In genomic region chr1:40810915-40811314, GRCh38 we compare ENCODE assay signal across 33 cellular contexts.
"Had no signal": no experiment of that assay in that cellular context is flagged by ENCODE, and none has a peak within 500 bp of the region (broad histone marks: within the 10 kb centered on the region; RNA-seq: fewer than 3 reads in every experiment).

No MANE protein-coding gene starts in this region.

- H3K9me3 Mint-ChIP-seq: activated CD8-positive, alpha-beta T cell treated with anti-CD3 and anti-CD28 coated beads for 36 hours; activated naive CD4-positive, alpha-beta T cell treated with anti-CD3 and anti-CD28 coated beads for 36 hours; activated T-cell treated with anti-CD3 and anti-CD28 coated beads, Interleukin-2, amount 50 U/mL, for 24 hours had no signal

- H3K27ac Mint-ChIP-seq: activated T-cell treated with anti-CD3 and anti-CD28 coated beads, Interleukin-2, amount 50 U/mL, for 24 hours had no signal

- DNase-seq: activated CD4-positive, alpha-beta T cell treated with anti-CD3 and anti-CD28 coated beads for 1 hour; activated CD4-positive, alpha-beta T cell treated with anti-CD3 and anti-CD28 coated beads for 48 hours; activated CD4-positive, alpha-beta T cell treated with anti-CD3 and anti-CD28 coated beads, Interleukin-2, amount 50 U/mL, for 4 hours; activated CD4-positive, CD25-positive, alpha-beta regulatory T cell; activated CD8-positive, alpha-beta T cell treated with anti-CD3 and anti-CD28 coated beads for 36 hours; activated gamma-delta T cell treated with Interleukin-2 at 50 U/mL for 16 hours; activated naive CD4-positive, alpha-beta T cell treated with anti-CD3 and anti-CD28 coated beads for 36 hours; activated T-cell treated with anti-CD3 and anti-CD28 coated beads, Interleukin-2, amount 50 U/mL, for 24 hours; adrenal gland; body of pancreas; Kasumi-1; KBM-7; MG63; NCI-H1048; NCI-H1105 treated with DMSO at 0.1 percent for 48 hours; NCI-H1436; NCI-H1694; NCI-H1930; NCI-H2081 treated with DMSO at 0.1 percent for 48 hours; NCI-H226; NCI-H446 treated with DMSO at 0.1 percent for 48 hours; NCI-H524; NCI-H69; NCI-H82; PC-9; SW 1271; T-helper 1 cell; T1000; WERI-Rb-1 had no signal

- H3K9me3 ChIP-seq: adrenal gland, body of pancreas, breast epithelium, MG63 had no signal

- H3K27ac ChIP-seq: adrenal gland, body of pancreas, breast epithelium, PC-9, RWPE1, WERI-Rb-1 had no signal

- H2AFZ ChIP-seq: PC-9 had no signal

- H3K36me3 ChIP-seq: adrenal gland, breast epithelium, MG63, WERI-Rb-1 had no signal

- H3K4me3 Mint-ChIP-seq: activated CD8-positive, alpha-beta T cell treated with anti-CD3 and anti-CD28 coated beads for 36 hours; activated naive CD4-positive, alpha-beta T cell treated with anti-CD3 and anti-CD28 coated beads for 36 hours; activated T-cell treated with anti-CD3 and anti-CD28 coated beads, Interleukin-2, amount 50 U/mL, for 24 hours had no signal

- H3K27me3 ChIP-seq: adrenal gland, body of pancreas, breast epithelium, MG63 had no signal

- H3K4me2 ChIP-seq: PC-9 had no signal

- H3K27me3 Mint-ChIP-seq: activated CD8-positive, alpha-beta T cell treated with anti-CD3 and anti-CD28 coated beads for 36 hours; activated T-cell treated with anti-CD3 and anti-CD28 coated beads, Interleukin-2, amount 50 U/mL, for 24 hours had no signal

- H3K4me1 ChIP-seq: adrenal gland, body of pancreas, breast epithelium had no signal

- FAIRE-seq: astrocyte, RCC 7860 had no signal

- H3K4me3 ChIP-seq: adrenal gland, body of pancreas, breast epithelium, MG63, PC-9 had no signal
